Comparison of ENCODE assay signal across 23 cellular contexts in genomic region chr18:21757833-21758232, GRCh38. TPM values are rescaled to one million over a fixed set of nuclear protein-coding genes. Genes with fewer than 3 reads are reported as not detected.
DNase-seq lines count a peak whose midpoint lies in the region; ATAC-seq, FAIRE-seq and TF ChIP-seq lines count a peak whose summit lies in the region.
"Had no signal": no experiment of that assay in that cellular context is flagged by ENCODE, and none has a peak within 500 bp of the region (broad histone marks: within the 10 kb centered on the region; RNA-seq: fewer than 3 reads in every experiment).

No MANE protein-coding gene starts in this region.

- H2AFZ ChIP-seq in HepG2 (ENCODE audit: low read length) (no peak overlapping the region), K562 (ENCODE audit: low read depth, low read length) (no peak overlapping the region), H1 (ENCODE audit: low read length) (no peak overlapping the region)

- BruUV-seq in HepG2 (replicated peaks; lab: Mats Ljungman, UMichigan) (no TSS peak), K562 (replicated peaks; lab: Mats Ljungman, UMichigan) (no TSS peak), A673 (replicated peaks; lab: Mats Ljungman, UMichigan) (no TSS peak)

- H3K4me2 ChIP-seq in HepG2 (ENCODE audit: low read depth, low read length) (no peak overlapping the region), K562 (ENCODE audit: insufficient read depth, low read length) (no peak overlapping the region), H1 (ENCODE audit: insufficient read depth in 1 of 2, low read depth in 2 of 2, low read length in 2 of 2) (no peak overlapping the region)
- H3K4me2 ChIP-seq: BLaER1 had no signal

- H3K4me1 ChIP-seq in HepG2 (ENCODE audit: insufficient read depth, low read length) (peaks cover 16% of the 10 kb centered on the region), right lobe of liver (no peaks in the 10 kb centered on the region), K562 (replicated peaks in 1 of 2; ENCODE audit: control insufficient read depth in 2 of 2, insufficient read depth in 2 of 2, low read length in 2 of 2) (peaks cover 4 to 29% of the 10 kb centered on the region in 2 experiments), H1 (replicated peaks in 1 of 4; ENCODE audit: control insufficient read depth in 3 of 4, insufficient read depth in 4 of 4, low read length in 3 of 4) (peaks cover 0 to 5% (median 4%) of the 10 kb centered on the region in 4 experiments; a peak in 2 of 7 replicates), A673 (ENCODE audit: insufficient read depth, low read length, poor library complexity, severe bottlenecking) (peaks cover 25% of the 10 kb centered on the region)
- H3K4me1 ChIP-seq: BE2C, BLaER1 had no signal

- H3K18ac ChIP-seq in H1 (ENCODE audit: extremely low read depth, low read length) = no peak overlapping the region

- CTCF ChIA-PET in HepG2 (lab: Yijun Ruan, JAX; ENCODE audit: low intra/inter-chr PET ratio, low total read pairs) (no interaction called here), K562 (lab: Yijun Ruan, JAX; ENCODE audit: low intra/inter-chr PET ratio) (no interaction called here), H1 (lab: Charles Lee; ENCODE audit: partially characterized antibody) (interaction anchor here (1.5 kb wide), 1 partner anchor 11 kb away, joined by 3 read pairs; no protein-coding TSS in a partner anchor), A673 (lab: Charles Lee) (no interaction called here)

- intact Hi-C loops in HepG2 (cut with micrococcal nuclease; ENCODE audit: unreplicated experiment) = no loop called here
- intact Hi-C loops in right lobe of liver (cut with DNase I) = no loop called here
- intact Hi-C loops in K562 (cut with micrococcal nuclease) = no loop called here
- intact Hi-C loops in A673 (cut with micrococcal nuclease; ENCODE audit: unreplicated experiment) = no loop called here

- no peak overlapping the region for H3K23ac ChIP-seq in H1 (ENCODE audit: insufficient read length)

- no peak overlapping the region for H2BK15ac ChIP-seq in H1 (ENCODE audit: low read length)

- H4K5ac ChIP-seq in H1 (ENCODE audit: insufficient read length, low read depth, low read length) = no peak overlapping the region

- FAIRE-seq in HepG2 (lab: Jason Lieb, UNC) (no peak), K562 (lab: Jason Lieb, UNC) (no peak), H1 (lab: Jason Lieb, UNC) (no peak)
- FAIRE-seq: G401.6, GM12891, GM19239 had no signal

- TF ChIP-seq POLR2A in HepG2 (IDR thresholded peaks at IDR 0.05; ENCODE audit: insufficient read depth in 1 of 2, low read depth in 2 of 2, low read length in 2 of 2) = no peak
- no peak for TF ChIP-seq POLR2A in right lobe of liver (IDR thresholded peaks at IDR 0.05)
- no peak for TF ChIP-seq POLR2A in K562 (conservative IDR thresholded peaks at IDR 0.05)
- no peak for TF ChIP-seq POLR2A in H1 (IDR thresholded peaks at IDR 0.05; ENCODE audit: control extremely low read depth in 1 of 2, low read depth in 2 of 2, low read length in 2 of 2)

- peaks cover 78% of the 10 kb centered on the region for H3K79me2 ChIP-seq in HepG2 (ENCODE audit: insufficient read depth, low read length)
- H3K79me2 ChIP-seq in K562 (ENCODE audit: control insufficient read depth, insufficient read depth, low read length) = peaks cover 77% of the 10 kb centered on the region
- H3K79me2 ChIP-seq in H1 (ENCODE audit: control insufficient read depth in 1 of 2, insufficient read depth in 2 of 2, low read length in 2 of 2) = peaks cover 13 to 96% of the 10 kb centered on the region in 2 experiments

- H3K27me3 ChIP-seq in HepG2 (ENCODE audit: control insufficient read depth in 1 of 2, insufficient read depth in 2 of 2, low read length in 2 of 2) (no peaks in the 10 kb centered on the region), right lobe of liver (no peaks in the 10 kb centered on the region), K562 (ENCODE audit: control insufficient read depth in 2 of 2, insufficient read depth in 2 of 2, low read length in 2 of 2) (no peaks in the 10 kb centered on the region), H1 (replicated peaks in 1 of 4; ENCODE audit: control insufficient read depth in 3 of 4, extremely low read depth in 1 of 4, insufficient read depth in 3 of 4, low read length in 3 of 4) (no peaks in the 10 kb centered on the region), A673 (replicated peaks; ENCODE audit: insufficient read depth, low read depth, low read length, poor library complexity) (no peaks in the 10 kb centered on the region)
- H3K27me3 ChIP-seq: BE2C, BLaER1 had no signal

- POLR2A ChIA-PET in HepG2 (lab: Yijun Ruan, JAX) (no interaction called here), K562 (lab: Yijun Ruan, JAX) (no interaction called here), H1 (lab: Charles Lee; ENCODE audit: partially characterized antibody) (no interaction called here), A673 (lab: Charles Lee; ENCODE audit: low non-redundant PET) (no interaction called here)

- H2BK5ac ChIP-seq in H1 (ENCODE audit: low read depth, low read length) = no peak overlapping the region

- no peak overlapping the region for H3K4me3 ChIP-seq in HepG2 (replicated peaks in 1 of 3; ENCODE audit: insufficient read depth in 1 of 3, low read depth in 2 of 3, low read length in 3 of 3)
- no peak overlapping the region for H3K4me3 ChIP-seq in right lobe of liver
- no peak overlapping the region for H3K4me3 ChIP-seq in K562
- no peak overlapping the region for H3K4me3 ChIP-seq in H1 (ENCODE audit: extremely low read depth in 1 of 4, insufficient read depth in 2 of 4, low read depth in 3 of 4, low read length in 4 of 4)
- H3K4me3 ChIP-seq in A673 (ENCODE audit: low read depth, low read length, poor library complexity, severe bottlenecking) = no peak overlapping the region
- H3K4me3 ChIP-seq: BLaER1 had no signal

- H3K36me3 ChIP-seq in HepG2 (replicated peaks in 1 of 2; ENCODE audit: control insufficient read depth in 1 of 2, insufficient read depth in 2 of 2, low read length in 2 of 2) = no peaks in the 10 kb centered on the region; a peak in 1 of 5 replicates
- H3K36me3 ChIP-seq in right lobe of liver = no peaks in the 10 kb centered on the region
- no peaks in the 10 kb centered on the region for H3K36me3 ChIP-seq in K562 (ENCODE audit: control insufficient read depth, insufficient read depth, low read length)
- H3K36me3 ChIP-seq in H1 (ENCODE audit: control insufficient read depth in 2 of 4, insufficient read depth in 4 of 4, low read length in 3 of 4) = no peaks in the 10 kb centered on the region
- H3K36me3 ChIP-seq in A673 (ENCODE audit: insufficient read depth, low read length, poor library complexity, severe bottlenecking) = no peaks in the 10 kb centered on the region
- H3K36me3 ChIP-seq: BE2C had no signal

- no peak overlapping the region for H4K8ac ChIP-seq in H1 (ENCODE audit: extremely low read depth, insufficient read depth, low read length)

- H3K4ac ChIP-seq in H1 (replicated peaks; ENCODE audit: insufficient read length, low read depth, low read length) = no peak overlapping the region

- TF ChIP-seq CTCF in HepG2 (CRISPR knock-in tag; IDR thresholded peaks at IDR 0.05) = no peak
- no peak for TF ChIP-seq CTCF in right lobe of liver (IDR thresholded peaks at IDR 0.05)
- TF ChIP-seq CTCF in K562 (IDR thresholded peaks at IDR 0.05 in 2 of 3, conservative IDR thresholded peaks at IDR 0.05 in 1 of 3; ENCODE audit: insufficient read depth in 2 of 3, low read depth in 1 of 3, low read length in 3 of 3) = no peak
- no peak for TF ChIP-seq CTCF in H1 (IDR thresholded peaks at IDR 0.05; ENCODE audit: control extremely low read depth in 1 of 3, insufficient read depth in 1 of 3, low read depth in 1 of 3, low read length in 3 of 3)
- no peak for TF ChIP-seq CTCF in A673 (conservative IDR thresholded peaks at IDR 0.05; ENCODE audit: low read depth, low read length)

- WGBS in HepG2 (ENCODE audit: low lambda C conversion rate) = 98% methylated on average over 3 of the region's 3 CpGs
- WGBS in right lobe of liver (ENCODE audit: insufficient coverage, low coverage, low lambda C conversion rate, missing lambda C conversion rate) = 92% methylated on average over 3 of the region's 3 CpGs
- 85% methylated on average over 3 of the region's 3 CpGs for WGBS in K562 (ENCODE audit: insufficient coverage, low coverage, missing lambda C conversion rate)
- 87% methylated on average over 3 of the region's 3 CpGs; no CpG with 5 or more reads in 1 of the 2 experiments for WGBS in H1 (ENCODE audit: extremely low coverage in 1 of 2, insufficient coverage in 1 of 2, insufficient read length in 1 of 2, insufficient replicate concordance in 2 of 2, low coverage in 1 of 2, low lambda C conversion rate in 2 of 2, missing lambda C conversion rate in 1 of 2), 2 experiments

- H3K9me3 ChIP-seq in HepG2 (ENCODE audit: low read length) (no peaks in the 10 kb centered on the region), right lobe of liver (no peaks in the 10 kb centered on the region), K562 (replicated peaks; ENCODE audit: control insufficient read depth, insufficient read depth, low read depth, low read length) (no peaks in the 10 kb centered on the region), H1 (ENCODE audit: insufficient read depth in 2 of 2, low read depth in 1 of 2, low read length in 1 of 2) (no peaks in the 10 kb centered on the region), A673 (ENCODE audit: low read depth, low read length, poor library complexity, severe bottlenecking) (no peaks in the 10 kb centered on the region)
- H3K9me3 ChIP-seq: BE2C, BLaER1 had no signal

- no peak overlapping the region for H3K9ac ChIP-seq in HepG2 (ENCODE audit: insufficient read depth, low read depth, low read length)
- H3K9ac ChIP-seq in K562 (ENCODE audit: insufficient read depth in 1 of 2, low read depth in 2 of 2, low read length in 2 of 2) = no peak overlapping the region
- H3K9ac ChIP-seq in H1 (replicated peaks in 1 of 4; ENCODE audit: extremely low read depth in 1 of 4, low read depth in 3 of 4, low read length in 3 of 4) = no peak overlapping the region
- H3K9ac ChIP-seq: BLaER1 had no signal

- DNase-seq in HepG2 (ENCODE audit: low spot score) = no peak
- no peak for DNase-seq in right lobe of liver
- DNase-seq in K562 (ENCODE audit: extremely low read depth in 1 of 4, low spot score in 3 of 4) = no peak
- DNase-seq in H1 (ENCODE audit: low read depth in 1 of 2, low spot score in 2 of 2) = no peak
- no peak for DNase-seq in ACHN
- no peak for DNase-seq in A673 (ENCODE audit: low spot score)
- DNase-seq: BE2C; C1 segment of cervical spinal cord; CD4-positive, alpha-beta memory T cell; CD4-positive, CD25-positive, alpha-beta regulatory T cell; CD8-positive, alpha-beta memory T cell; COR-L47; DMS 273 treated with DMSO at 0.1 percent for 48 hours; DMS153; DMS53; DMS79 treated with DMSO at 0.1 percent for 48 hours; GF-D8 had no signal

- no peak for TF ChIP-seq RAD21 in HepG2 (CRISPR knock-in tag; IDR thresholded peaks at IDR 0.05)
- no peak for TF ChIP-seq RAD21 in K562 (CRISPR knock-in tag; conservative IDR thresholded peaks at IDR 0.05 in 1 of 2, IDR thresholded peaks at IDR 0.05 in 1 of 2)
- no peak for TF ChIP-seq RAD21 in H1 (IDR thresholded peaks at IDR 0.05 in 1 of 2, conservative IDR thresholded peaks at IDR 0.05 in 1 of 2; ENCODE audit: low read depth in 2 of 2, low read length in 2 of 2)

- TF ChIP-seq EP300 in HepG2 (IDR thresholded peaks at IDR 0.05; ENCODE audit: low read depth in 2 of 2, low read length in 2 of 2) = no peak
- TF ChIP-seq EP300 in HepG2 (CRISPR knock-in tag; IDR thresholded peaks at IDR 0.05; ENCODE audit: borderline replicate concordance) = no peak
- TF ChIP-seq EP300 in K562 (IDR thresholded peaks at IDR 0.05; ENCODE audit: low read length) = no peak
- no peak for TF ChIP-seq EP300 in H1 (IDR thresholded peaks at IDR 0.05; ENCODE audit: borderline replicate concordance in 1 of 2, low read depth in 2 of 2, low read length in 2 of 2)

- no peak overlapping the region for H2BK120ac ChIP-seq in H1 (replicated peaks; ENCODE audit: low read depth, low read length)

- H4K20me1 ChIP-seq in HepG2 (ENCODE audit: insufficient read depth, low read length) (peaks cover 12% of the 10 kb centered on the region), K562 (replicated peaks; ENCODE audit: control insufficient read depth, insufficient read depth, low read length) (peaks cover 18% of the 10 kb centered on the region), H1 (replicated peaks in 1 of 2; ENCODE audit: control insufficient read depth in 1 of 2, insufficient read depth in 2 of 2, low read length in 2 of 2) (peaks cover 9 to 15% of the 10 kb centered on the region in 2 experiments)

- ATAC-seq in HepG2 = no peak
- ATAC-seq in right lobe of liver = no peak
- no peak for ATAC-seq in K562
- no peak for ATAC-seq in GM21825 (IDR thresholded peaks at IDR 0.05; ENCODE audit: unreplicated experiment)

- H3K9me1 ChIP-seq in K562 (ENCODE audit: control insufficient read depth, insufficient read depth, low read length) = no peaks in the 10 kb centered on the region

- H3K56ac ChIP-seq in H1 (replicated peaks; ENCODE audit: insufficient read length, low read depth, low read length) = no peak overlapping the region

- H3K79me1 ChIP-seq in H1 (ENCODE audit: low read depth, low read length) = peaks cover 6% of the 10 kb centered on the region

- no peak overlapping the region for H2AK5ac ChIP-seq in H1 (ENCODE audit: low read depth, low read length)

- no peak overlapping the region for H2BK20ac ChIP-seq in H1 (ENCODE audit: low read length)

- in situ Hi-C loops in HepG2 (cut with HindIII; ENCODE audit: extremely low pct_ligation_motif_present, low pct_unique_long_range_greater_than_20kb) = no loop called here
- in situ Hi-C loops in K562 (cut with MboI) = no loop called here
- in situ Hi-C loops in ACHN (cut with HindIII; ENCODE audit: low pct_ligation_motif_present, low pct_unique_long_range_greater_than_20kb, low sequenced_read_pairs) = no loop called here

- no peaks in the 10 kb centered on the region for H3K23me2 ChIP-seq in H1 (ENCODE audit: low read depth, low read length)

- H2BK12ac ChIP-seq in H1 (ENCODE audit: low read depth, low read length) = no peak overlapping the region

- H3K14ac ChIP-seq in H1 (ENCODE audit: insufficient read length) = no peak overlapping the region

- H3K27ac ChIP-seq in HepG2 (ENCODE audit: extremely low read length, insufficient read depth, low read length) (no peak overlapping the region), right lobe of liver (no peak overlapping the region), K562 (ENCODE audit: extremely low read depth, low read depth, low read length) (no peak overlapping the region), H1 (ENCODE audit: low read depth, low read length) (no peak overlapping the region), A673 (ENCODE audit: low read depth, low read length, poor library complexity, severe bottlenecking) (no peak overlapping the region)
- H3K27ac ChIP-seq: 22Rv1, BLaER1 had no signal

- H4K91ac ChIP-seq in H1 (replicated peaks; ENCODE audit: insufficient read length, low read length) = no peak overlapping the region

RNA-seq across cellular contexts. Expression of gene MIB1, which starts 17.2 kb away (rescaled TPM):
- total RNA-seq in HepG2 (2016; rRNA removed; fragmentation: Illumina TruSeq; extraction: Trizol) (47.0 and 60.6 TPM in 2 replicates), right lobe of liver (10 to 100 TPM; 10.6 to 17.1 (median 14.6) TPM), K562 (2014; rRNA removed) (21.3 and 23.2 TPM in 2 replicates), K562 (2014; rRNA removed; fragmentation: Illumina TruSeq; extraction: Trizol) (43.8 and 51.7 TPM in 2 replicates), K562 (2015; rRNA removed; fragmentation: Illumina TruSeq; extraction: Trizol) (32.8 and 34.8 TPM in 2 replicates), K562 (2021) (37.1 and 42.8 TPM in 2 replicates), A673 (2021) (70.5 and 92.7 TPM in 2 replicates)
- 80.8 and 93.1 TPM in 2 replicates for total RNA-seq in HepG2 (2016; cell fraction: cytosol; rRNA removed; fragmentation: Illumina TruSeq; extraction: Trizol; ENCODE audit: low read depth)
- 46.0 and 57.6 TPM in 2 replicates for total RNA-seq in HepG2 (2016; cell fraction: insoluble cytoplasmic fraction; rRNA removed; fragmentation: Illumina TruSeq; extraction: Trizol)
- total RNA-seq in HepG2 (2016; cell fraction: membrane; rRNA removed; fragmentation: Illumina TruSeq; extraction: Trizol) = 44.7 and 51.6 TPM in 2 replicates
- 36.7 and 42.3 TPM in 2 replicates for total RNA-seq in HepG2 (2016; cell fraction: nucleus; rRNA removed; fragmentation: Illumina TruSeq; extraction: Trizol)
- polyA plus RNA-seq in HepG2 (2011; rRNA removed) (11.2 and 12.0 TPM in 2 replicates), K562 (2011; rRNA removed) (25.7 and 35.1 TPM in 2 replicates), K562 (2014; fragmentation: Illumina TruSeq; extraction: Trizol) (19.5 and 21.3 TPM in 2 replicates), K562 (2014; fragmentation: Nextera tagmentation; extraction: Ambion mirVana) (1 to 10 TPM; 7.2 to 7.6 TPM), K562 (2014; rRNA removed) (9.7 and 10.3 TPM in 2 replicates), H1 (2011; rRNA removed) (6.1 and 8.2 TPM in 2 replicates)
- polyA plus RNA-seq in HepG2 (2011; cell fraction: cytosol; rRNA removed) = 5.4 and 8.8 TPM in 2 replicates
- polyA plus RNA-seq in HepG2 (2011; cell fraction: nucleus; rRNA removed) = 9.9 and 12.0 TPM in 2 replicates
- polyA plus RNA-seq in HepG2 (2012) = 20.7 and 21.4 TPM in 2 replicates
- 0.28 and 0.44 TPM in 2 replicates for polyA plus RNA-seq in HepG2 (2016; cell fraction: cytosol; fragmentation: Illumina TruSeq; extraction: Trizol; ENCODE audit: low read depth)
- 19.5 and 21.8 TPM in 2 replicates for polyA plus RNA-seq in HepG2 (2016; cell fraction: insoluble cytoplasmic fraction; fragmentation: Illumina TruSeq; extraction: Trizol; ENCODE audit: low read depth)
- polyA plus RNA-seq in HepG2 (2016; cell fraction: membrane; fragmentation: Illumina TruSeq; extraction: Trizol; ENCODE audit: low read depth) = 1.3 and 1.8 TPM in 2 replicates
- 24.5 and 25.6 TPM in 2 replicates for polyA plus RNA-seq in HepG2 (2016; cell fraction: nucleus; fragmentation: Illumina TruSeq; extraction: Trizol; ENCODE audit: insufficient read depth, low read depth)
- polyA minus RNA-seq in HepG2 (2011; rRNA and poly(A)+ RNA removed; ENCODE audit: low replicate concordance) = 35.2 and 42.4 TPM in 2 replicates
- 48.0 and 55.6 TPM in 2 replicates for polyA minus RNA-seq in HepG2 (2011; cell fraction: cytosol; rRNA and poly(A)+ RNA removed)
- 44.7 and 56.6 TPM in 2 replicates for polyA minus RNA-seq in HepG2 (2011; cell fraction: nucleus; rRNA and poly(A)+ RNA removed)
- 30.5 and 81.2 TPM in 2 replicates for total RNA-seq in K562 (2011; cell fraction: chromatin; rRNA removed; ENCODE audit: low replicate concordance)
- total RNA-seq in K562 (2011; cell fraction: nucleolus; rRNA removed) = 12.3 and 17.6 TPM in 2 replicates
- 29.3 and 33.4 TPM in 2 replicates for total RNA-seq in K562 (2011; cell fraction: nucleoplasm; rRNA removed)
- polyA plus RNA-seq in K562 (2011; cell fraction: cytosol; rRNA removed) = 5.4 and 13.4 TPM in 2 replicates
- polyA plus RNA-seq in K562 (2011; cell fraction: nucleus; rRNA removed) = 19.0 and 25.8 TPM in 2 replicates
- polyA plus RNA-seq in K562 (2012) = 19.3 and 21.7 TPM in 2 replicates
- polyA minus RNA-seq in K562 (2011; rRNA and poly(A)+ RNA removed) = 264 and 284 TPM in 2 replicates
- 62.5 and 81.2 TPM in 2 replicates for polyA minus RNA-seq in K562 (2011; cell fraction: cytosol; rRNA and poly(A)+ RNA removed)
- 16.8 and 43.3 TPM in 2 replicates for polyA minus RNA-seq in K562 (2011; cell fraction: nucleus; rRNA and poly(A)+ RNA removed)
- 57.2 and 60.3 TPM in 2 replicates for total RNA-seq in H1 (2021; fragmentation: NEBNext Ultra II Directional; extraction: Animal tissue kit (Norgen Biotek cat#: 25700))
- 11.8 TPM for polyA plus RNA-seq in H1 (2011; cell fraction: cytosol; rRNA removed)
- polyA plus RNA-seq in H1 (2011; cell fraction: nucleus; rRNA removed) = 11.1 TPM
- polyA plus RNA-seq in H1 (2012, experiment 1 of 2) = 16.6 to 26.4 TPM (median 23.8 TPM) in 4 replicates
- 0.89 TPM for polyA plus RNA-seq in H1 (2012, experiment 2 of 2)
- polyA plus RNA-seq in H1 (2013, experiment 1 of 2) = 16.3 TPM
- 14.5 TPM for polyA plus RNA-seq in H1 (2013, experiment 2 of 2)
- 114 and 144 TPM in 2 replicates for polyA minus RNA-seq in H1 (2011; rRNA and poly(A)+ RNA removed)
- polyA minus RNA-seq in H1 (2011; cell fraction: cytosol; rRNA and poly(A)+ RNA removed) = 48.9 TPM
- 63.6 TPM for polyA minus RNA-seq in H1 (2011; cell fraction: nucleus; rRNA and poly(A)+ RNA removed)

RNA-seq across cellular contexts. Expression of gene ABHD3, which starts 53.3 kb away (rescaled TPM):
- 14.2 and 32.1 TPM in 2 replicates for total RNA-seq in HepG2 (2016; rRNA removed; fragmentation: Illumina TruSeq; extraction: Trizol)
- total RNA-seq in HepG2 (2016; cell fraction: cytosol; rRNA removed; fragmentation: Illumina TruSeq; extraction: Trizol; ENCODE audit: low read depth) = 6.1 and 6.5 TPM in 2 replicates
- 12.7 and 32.7 TPM in 2 replicates for total RNA-seq in HepG2 (2016; cell fraction: insoluble cytoplasmic fraction; rRNA removed; fragmentation: Illumina TruSeq; extraction: Trizol)
- 6.4 and 8.1 TPM in 2 replicates for total RNA-seq in HepG2 (2016; cell fraction: membrane; rRNA removed; fragmentation: Illumina TruSeq; extraction: Trizol)
- 44.8 and 49.9 TPM in 2 replicates for total RNA-seq in HepG2 (2016; cell fraction: nucleus; rRNA removed; fragmentation: Illumina TruSeq; extraction: Trizol)
- polyA plus RNA-seq in HepG2 (2011; rRNA removed) = 37.3 and 40.2 TPM in 2 replicates
- polyA plus RNA-seq in HepG2 (2011; cell fraction: cytosol; rRNA removed) = 17.9 and 27.7 TPM in 2 replicates
- polyA plus RNA-seq in HepG2 (2011; cell fraction: nucleus; rRNA removed) = 33.5 and 40.4 TPM in 2 replicates
- polyA plus RNA-seq in HepG2 (2012) = 28.3 and 31.8 TPM in 2 replicates
- 2.9 TPM in 2 replicates for polyA plus RNA-seq in HepG2 (2016; cell fraction: cytosol; fragmentation: Illumina TruSeq; extraction: Trizol; ENCODE audit: low read depth)
- 14.3 and 16.5 TPM in 2 replicates for polyA plus RNA-seq in HepG2 (2016; cell fraction: insoluble cytoplasmic fraction; fragmentation: Illumina TruSeq; extraction: Trizol; ENCODE audit: low read depth)
- 3.8 and 5.3 TPM in 2 replicates for polyA plus RNA-seq in HepG2 (2016; cell fraction: membrane; fragmentation: Illumina TruSeq; extraction: Trizol; ENCODE audit: low read depth)
- polyA plus RNA-seq in HepG2 (2016; cell fraction: nucleus; fragmentation: Illumina TruSeq; extraction: Trizol; ENCODE audit: insufficient read depth, low read depth) = 75.9 and 82.4 TPM in 2 replicates
- 15.6 and 65.9 TPM in 2 replicates for polyA minus RNA-seq in HepG2 (2011; rRNA and poly(A)+ RNA removed; ENCODE audit: low replicate concordance)
- polyA minus RNA-seq in HepG2 (2011; cell fraction: cytosol; rRNA and poly(A)+ RNA removed) = 12.3 and 20.1 TPM in 2 replicates
- 36.6 and 51.0 TPM in 2 replicates for polyA minus RNA-seq in HepG2 (2011; cell fraction: nucleus; rRNA and poly(A)+ RNA removed)
- 10 to 100 TPM; 20.1 to 22.3 (median 21.4) TPM for total RNA-seq in right lobe of liver
- total RNA-seq in K562 (2011; cell fraction: chromatin; rRNA removed; ENCODE audit: low replicate concordance) = 70.5 and 110 TPM in 2 replicates
- 48.2 and 53.4 TPM in 2 replicates for total RNA-seq in K562 (2011; cell fraction: nucleolus; rRNA removed)
- 85.0 and 108 TPM in 2 replicates for total RNA-seq in K562 (2011; cell fraction: nucleoplasm; rRNA removed)
- 14.8 and 17.7 TPM in 2 replicates for total RNA-seq in K562 (2014; rRNA removed)
- 25.2 and 27.9 TPM in 2 replicates for total RNA-seq in K562 (2014; rRNA removed; fragmentation: Illumina TruSeq; extraction: Trizol)
- 23.1 and 24.6 TPM in 2 replicates for total RNA-seq in K562 (2015; rRNA removed; fragmentation: Illumina TruSeq; extraction: Trizol)
- 19.4 and 20.7 TPM in 2 replicates for total RNA-seq in K562 (2021)
- 35.2 and 38.8 TPM in 2 replicates for polyA plus RNA-seq in K562 (2011; rRNA removed)
- 9.2 and 15.7 TPM in 2 replicates for polyA plus RNA-seq in K562 (2011; cell fraction: cytosol; rRNA removed)
- polyA plus RNA-seq in K562 (2011; cell fraction: nucleus; rRNA removed) = 71.2 and 105 TPM in 2 replicates
- polyA plus RNA-seq in K562 (2012) = 19.2 and 35.7 TPM in 2 replicates
- polyA plus RNA-seq in K562 (2014; fragmentation: Illumina TruSeq; extraction: Trizol) = 14.4 and 18.1 TPM in 2 replicates
- polyA plus RNA-seq in K562 (2014; fragmentation: Nextera tagmentation; extraction: Ambion mirVana) = 1 to 10 TPM; 6.3 to 8.1 TPM
- 28.0 and 31.4 TPM in 2 replicates for polyA plus RNA-seq in K562 (2014; rRNA removed)
- 20.7 and 23.9 TPM in 2 replicates for polyA minus RNA-seq in K562 (2011; rRNA and poly(A)+ RNA removed)
- polyA minus RNA-seq in K562 (2011; cell fraction: cytosol; rRNA and poly(A)+ RNA removed) = 6.7 and 13.5 TPM in 2 replicates
- polyA minus RNA-seq in K562 (2011; cell fraction: nucleus; rRNA and poly(A)+ RNA removed) = 36.8 and 48.9 TPM in 2 replicates
- 9.0 and 12.1 TPM in 2 replicates for total RNA-seq in H1 (2021; fragmentation: NEBNext Ultra II Directional; extraction: Animal tissue kit (Norgen Biotek cat#: 25700))
- 6.1 and 8.4 TPM in 2 replicates for polyA plus RNA-seq in H1 (2011; rRNA removed)
- 9.9 TPM for polyA plus RNA-seq in H1 (2011; cell fraction: cytosol; rRNA removed)
- 14.7 TPM for polyA plus RNA-seq in H1 (2011; cell fraction: nucleus; rRNA removed)
- 7.0 to 8.8 TPM (median 7.4 TPM) in 4 replicates for polyA plus RNA-seq in H1 (2012, experiment 1 of 2)
- polyA plus RNA-seq in H1 (2012, experiment 2 of 2) = 2.3 TPM
- 6.7 TPM for polyA plus RNA-seq in H1 (2013, experiment 1 of 2)
- polyA plus RNA-seq in H1 (2013, experiment 2 of 2) = 6.9 TPM
- 8.2 and 9.6 TPM in 2 replicates for polyA minus RNA-seq in H1 (2011; rRNA and poly(A)+ RNA removed)
- 10.1 TPM for polyA minus RNA-seq in H1 (2011; cell fraction: cytosol; rRNA and poly(A)+ RNA removed)
- 19.9 TPM for polyA minus RNA-seq in H1 (2011; cell fraction: nucleus; rRNA and poly(A)+ RNA removed)
- total RNA-seq in A673 (2021) = 45.4 and 47.5 TPM in 2 replicates

Comparison
In these comparisons a context has a peak if more than half of its experiments do, and no peak if none do; other contexts are left out.
1. Of the 241 proteins assayed by ChIP-seq in both HepG2 and K562: peak only in HepG2: CHD4; only in K562: ADNP and KDM1A; in both: none; in neither: 238.